27 cellular contexts compared by ENCODE assay signal in genomic region chr1:223097713-223098112, GRCh38. TPM values are rescaled to one million over a fixed set of nuclear protein-coding genes. Genes with fewer than 3 reads are reported as not detected.
"Had no signal": no experiment of that assay in that cellular context is flagged by ENCODE, and none has a peak within 500 bp of the region (broad histone marks: within the 10 kb centered on the region; RNA-seq: fewer than 3 reads in every experiment).

No MANE protein-coding gene starts in this region.

- H3K79me2 ChIP-seq: parathyroid adenoma had no signal

- FAIRE-seq: urothelium cell line had no signal

- H3K4me1 ChIP-seq: neural progenitor cell, parathyroid adenoma, psoas muscle, thyroid gland, tibial nerve, vagina had no signal

- H3K9me3 ChIP-seq: neutrophil, ovary, psoas muscle, thoracic aorta, thyroid gland, upper lobe of left lung, vagina had no signal

- DNase-seq: naive thymus-derived CD4-positive, alpha-beta T cell; natural killer cell; nucleus accumbens; ovary; posterior cingulate gyrus; psoas muscle; right cardiac atrium; stimulated activated CD4-positive, alpha-beta T cell treated with anti-CD3 and anti-CD28 coated beads, Interleukin-15, amount 100 ng/mL, for 24 hours; stimulated activated CD4-positive, alpha-beta T cell treated with anti-CD3 and anti-CD28 coated beads, Interleukin-2, amount 100 ng/mL, for 24 hours; stimulated activated CD4-positive, alpha-beta T cell treated with anti-CD3 and anti-CD28 coated beads, Interleukin-2, amount 100 ng/mL, for 48 hours; stimulated activated CD4-positive, alpha-beta T cell treated with anti-CD3 and anti-CD28 coated beads, Interleukin-4, amount 100 ng/mL, for 24 hours; stimulated activated naive B cell treated with anti-CD40 and anti-IgM and Interleukin-4, amounts not matched to agents 10 μg/mL and 1 μg/mL and 100 μg/mL, for 72 hours; stimulated activated naive CD4-positive, alpha-beta T cell treated with Interleukin-2 at 50 U/mL for 16 hours; stomach; thyroid gland; trophoblast cell had no signal

- H3K4me3 ChIP-seq: neural progenitor cell, ovary, psoas muscle, skin epidermis, stomach, thoracic aorta, thyroid gland, tibial nerve, upper lobe of left lung, vagina had no signal

- ATAC-seq: naive thymus-derived CD4-positive, alpha-beta T cell; natural killer cell; psoas muscle; right cardiac atrium; sciatic nerve; stimulated activated naive B cell treated with anti-CD40 and anti-IgM and Interleukin-4, amounts not matched to agents 10 μg/mL and 1 μg/mL and 100 μg/mL, for 72 hours had no signal

- H3K27ac ChIP-seq: neural progenitor cell, neutrophil, ovary, parathyroid adenoma, psoas muscle, skin epidermis, stomach, thoracic aorta, thyroid gland, tibial nerve, upper lobe of left lung, vagina had no signal

- H2AFZ ChIP-seq: neural progenitor cell, parathyroid adenoma had no signal

- H3K27me3 ChIP-seq: neural progenitor cell, neutrophil, ovary, stomach, thyroid gland, tibial nerve, upper lobe of left lung, vagina had no signal

- H3K9ac ChIP-seq: neural progenitor cell, parathyroid adenoma had no signal

- H3K36me3 ChIP-seq: neural progenitor cell, neutrophil, ovary, stomach, thoracic aorta, thyroid gland, tibial nerve, upper lobe of left lung, vagina had no signal

- H3K4me2 ChIP-seq: neural progenitor cell had no signal

RNA-seq across cellular contexts. Expression of gene TLR5, which starts 45.3 kb away (rescaled TPM):
- polyA plus RNA-seq: neural cell had no signal
